ENCODE assay signal across 8 cellular contexts in the genomic region with DNA sequence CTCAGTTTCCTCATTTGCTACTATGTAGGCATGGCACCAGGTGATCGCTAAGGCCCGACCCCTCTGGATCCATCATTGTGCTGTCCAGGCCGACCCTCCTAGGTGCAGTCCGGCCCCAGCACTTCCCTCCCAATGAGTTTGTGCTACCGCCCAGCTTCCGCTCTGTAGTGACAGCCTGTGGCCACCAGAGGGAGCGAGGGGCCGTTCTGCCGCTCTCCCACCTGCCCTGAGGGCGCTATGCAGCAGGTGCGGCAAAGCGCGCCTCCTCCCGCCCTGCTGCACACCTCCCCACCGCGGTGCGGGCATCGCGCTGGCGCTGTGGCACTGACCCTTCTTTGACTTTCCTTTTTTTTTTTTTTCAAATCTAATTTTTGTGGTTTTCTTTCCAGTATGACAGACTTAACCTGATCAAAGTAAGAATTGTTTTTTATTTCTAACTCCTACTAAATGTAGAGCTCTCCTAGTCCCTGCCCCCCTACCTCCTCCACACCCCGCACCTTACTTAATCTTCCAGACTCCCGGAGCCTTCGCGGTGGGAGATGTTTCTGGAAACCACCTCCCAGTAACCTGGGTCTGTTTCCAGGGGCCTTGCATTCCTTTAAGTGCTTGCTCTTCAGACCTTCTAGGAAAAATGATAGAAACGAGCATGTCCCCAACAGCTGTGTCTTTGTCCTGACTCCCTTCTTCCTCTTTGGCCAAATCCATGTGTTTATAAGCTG.
DNase-seq lines count a peak whose midpoint lies in the region; ATAC-seq and TF ChIP-seq lines count a peak whose summit lies in the region.

No MANE protein-coding gene starts in this region.

- H3K4me1 ChIP-seq in DOHH2 (ENCODE audit: control insufficient read depth, low read length) (peaks cover 11% of the 10 kb centered on the region), KMS-11 (ENCODE audit: low read depth, poor library complexity, severe bottlenecking) (no peaks in the 10 kb centered on the region), hepatocyte (ENCODE audit: insufficient read depth) (no peaks in the 10 kb centered on the region)

- H2AFZ ChIP-seq in KMS-11 (ENCODE audit: low read depth), result no peak overlapping the region
- H2AFZ ChIP-seq in hepatocyte, result no peak overlapping the region

- no peaks in the 10 kb centered on the region for H3F3A ChIP-seq in DOHH2 (ENCODE audit: control insufficient read depth, insufficient read depth)

- peak; percentile 72 for DNase-seq in SW480 (ENCODE audit: low spot score)
- peak; percentile 43 for DNase-seq in activated naive CD8-positive, alpha-beta T cell treated with anti-CD3 and anti-CD28 coated beads, Interleukin-2, amount 50 U/mL, for 16 hours (ENCODE audit: low read depth, low spot score)
- peak; percentile 89 for DNase-seq in hepatocyte (ENCODE audit: low spot score)
- DNase-seq in stimulated activated CD4-positive, alpha-beta T cell treated with anti-CD3 and anti-CD28 coated beads, Interleukin-12 subunit alpha, Interleukin-12 subunit beta, amount 100 ng/mL, for 4 hours, result peak; percentile 62
- no peak for DNase-seq in medulla oblongata (ENCODE audit: extremely low spot score)

- H3K9me2 ChIP-seq in DOHH2 (replicated peaks; ENCODE audit: control insufficient read depth, low read length), result no peaks in the 10 kb centered on the region
- no peaks in the 10 kb centered on the region for H3K9me2 ChIP-seq in hepatocyte (replicated peaks; ENCODE audit: insufficient read depth)

- no peak overlapping the region for H3K9ac ChIP-seq in KMS-11

- H3K36me3 ChIP-seq in DOHH2 (ENCODE audit: control insufficient read depth, low read length) (no peaks in the 10 kb centered on the region), KMS-11 (ENCODE audit: insufficient read depth) (no peaks in the 10 kb centered on the region), hepatocyte (replicated peaks; ENCODE audit: insufficient read depth, low read depth) (no peaks in the 10 kb centered on the region)

- peak; percentile 85 for ATAC-seq in GM21717 (IDR thresholded peaks at IDR 0.05; ENCODE audit: unreplicated experiment)

- H3K9me3 ChIP-seq in DOHH2 (ENCODE audit: control insufficient read depth, insufficient read depth, low read length), result no peaks in the 10 kb centered on the region
- no peaks in the 10 kb centered on the region for H3K9me3 ChIP-seq in hepatocyte (ENCODE audit: low read depth)

- no peaks in the 10 kb centered on the region for H3K79me2 ChIP-seq in DOHH2 (ENCODE audit: control insufficient read depth, low read length)
- H3K79me2 ChIP-seq in KMS-11 (ENCODE audit: insufficient read depth, low read depth), result no peaks in the 10 kb centered on the region
- H3K79me2 ChIP-seq in hepatocyte, result no peaks in the 10 kb centered on the region

- H3K27me3 ChIP-seq in DOHH2 (ENCODE audit: control insufficient read depth, low read length) (peaks cover 8% of the 10 kb centered on the region; the same call in 1 of the 2 replicates), KMS-11 (ENCODE audit: insufficient read depth, low read depth) (no peaks in the 10 kb centered on the region), hepatocyte (peaks cover 2% of the 10 kb centered on the region)

- H3K4me2 ChIP-seq in DOHH2 (ENCODE audit: low read length), result peak overlapping the region; percentile 11; the same call in 1 of the 2 replicates
- peak overlapping the region; percentile 42 for H3K4me2 ChIP-seq in KMS-11
- peak overlapping the region; percentile 70 for H3K4me2 ChIP-seq in hepatocyte

- no peak overlapping the region for H3K27ac ChIP-seq in DOHH2 (ENCODE audit: low read depth, low read length)
- H3K27ac ChIP-seq in KMS-11, result no peak overlapping the region
- H3K27ac ChIP-seq in hepatocyte, result no peak overlapping the region

- TF ChIP-seq CTCF in DOHH2 (IDR thresholded peaks at IDR 0.05; ENCODE audit: low read depth, low read length, poor library complexity, severe bottlenecking), result peak; percentile 88
- peak; percentile 72 for TF ChIP-seq CTCF in KMS-11 (conservative IDR thresholded peaks at IDR 0.05; ENCODE audit: low read depth, low read length)
- peak; percentile 90 for TF ChIP-seq CTCF in hepatocyte (IDR thresholded peaks at IDR 0.05; ENCODE audit: poor library complexity)

- 10% methylated on average over 25 of the region's 25 CpGs for WGBS in hepatocyte (ENCODE audit: low lambda C conversion rate, missing lambda C conversion rate)

- H3K4me3 ChIP-seq in DOHH2 (ENCODE audit: low read length) (no peak overlapping the region), KMS-11 (IDR thresholded peaks at IDR 0.05; ENCODE audit: insufficient read depth, low read depth, low read length) (no peak overlapping the region), hepatocyte (no peak overlapping the region)

- no peaks in the 10 kb centered on the region for H4K20me1 ChIP-seq in DOHH2 (ENCODE audit: control insufficient read depth, insufficient read depth, low read depth, low read length)
- no peaks in the 10 kb centered on the region for H4K20me1 ChIP-seq in KMS-11 (ENCODE audit: insufficient read depth)
- H4K20me1 ChIP-seq in hepatocyte (ENCODE audit: insufficient read depth, poor library complexity, severe bottlenecking), result no peaks in the 10 kb centered on the region

Comparison
In these comparisons a context has a peak if more than half of its experiments do, and no peak if none do; other contexts are left out.
1. H3K4me2 ChIP-seq: peak in every context shown above with its lines; median percentile 70 in hepatocyte; 42 in KMS-11; 11 in DOHH2.